In genomic region chr2:70570041-70570661, GRCh38 we compare ENCODE assay signal across 11 cellular contexts. TPM values are rescaled to one million over a fixed set of nuclear protein-coding genes. Genes with fewer than 3 reads are reported as not detected.
DNase-seq lines count a peak whose midpoint lies in the region; ATAC-seq and TF ChIP-seq lines count a peak whose summit lies in the region.
"Had no signal": no experiment of that assay in that cellular context is flagged by ENCODE, and none has a peak within 500 bp of the region (broad histone marks: within the 10 kb centered on the region; RNA-seq: fewer than 3 reads in every experiment).

No MANE protein-coding gene starts in this region.

- H3K9me3 ChIP-seq in upper lobe of right lung, result no peaks in the 10 kb centered on the region

- TF ChIP-seq CTCF in RWPE1 (conservative IDR thresholded peaks at IDR 0.05; ENCODE audit: low read depth) (no peak), foreskin keratinocyte (conservative IDR thresholded peaks at IDR 0.05) (no peak), upper lobe of right lung (IDR thresholded peaks at IDR 0.05) (no peak)

- POLR2A ChIA-PET in RWPE1 (lab: Yijun Ruan, JAX; ENCODE audit: low non-redundant PET), result interaction anchor here (1.0 kb wide), 1 partner anchor 10 kb away, joined by 3 read pairs; no protein-coding TSS in a partner anchor

- ATAC-seq in foreskin keratinocyte (peak; percentile 90), upper lobe of right lung (peak; percentile 70), HG02885 (IDR thresholded peaks at IDR 0.05; ENCODE audit: poor library complexity, unreplicated experiment) (no peak)
- ATAC-seq: activated T-cell treated with anti-CD3 and anti-CD28 coated beads, Interleukin-2, amount 50 U/mL, for 72 hours had no signal

- CTCF ChIA-PET in RWPE1 (lab: Yijun Ruan, JAX), result interaction anchor here (1.0 to 1.5 kb wide), 2 partner anchors 17 to 241 kb away, joined by 3 to 6 read pairs; partner anchors contain the start of gene TGFA

- H3K36me3 ChIP-seq in upper lobe of right lung, result no peaks in the 10 kb centered on the region

- H3K27me3 ChIP-seq in foreskin keratinocyte, result no peaks in the 10 kb centered on the region
- H3K27me3 ChIP-seq in upper lobe of right lung, result peaks cover 11% of the 10 kb centered on the region

- intact Hi-C loops in upper lobe of right lung (cut with DNase I), result no loop called here

- no peak overlapping the region for H3K4me3 ChIP-seq in upper lobe of right lung

- H3K4me1 ChIP-seq in foreskin keratinocyte, result peaks cover 20% of the 10 kb centered on the region
- no peaks in the 10 kb centered on the region for H3K4me1 ChIP-seq in upper lobe of right lung

- DNase-seq in DMS53 (lab: John Stamatoyannopoulos, UW) (peak; percentile 25), DMS53 treated with DMSO at 0.1 percent for 48 hours (lab: John Stamatoyannopoulos, UW; ENCODE audit: unreplicated experiment) (no peak), RWPE1 (ENCODE audit: low spot score) (peak; percentile 97), foreskin keratinocyte (peak; percentile 96 to 98), upper lobe of right lung (no peak), C1 segment of cervical spinal cord (lab: John Stamatoyannopoulos, UW) (no peak), SHP77 (lab: John Stamatoyannopoulos, UW) (no peak)
- DNase-seq: activated CD4-positive, alpha-beta T cell treated with anti-CD3 and anti-CD28 coated beads for 1 hour; activated T-cell treated with anti-CD3 and anti-CD28 coated beads, Interleukin-2, amount 50 U/mL, for 72 hours had no signal

- H3K27ac ChIP-seq in RWPE1, result peak overlapping the region; percentile 84
- peak overlapping the region; percentile 96 for H3K27ac ChIP-seq in foreskin keratinocyte
- H3K27ac ChIP-seq in upper lobe of right lung, result no peak overlapping the region
- H3K27ac ChIP-seq: 22Rv1 had no signal

RNA-seq across cellular contexts. Expression of gene TGFA, which starts 16.5 kb away (rescaled TPM):
- total RNA-seq in foreskin keratinocyte (87.7 and 92.6 TPM in 2 replicates), upper lobe of right lung (9.1 TPM)
- polyA plus RNA-seq in foreskin keratinocyte, result 30.5 and 37.1 TPM in 2 replicates

Comparison
In these comparisons a context has a peak if more than half of its experiments do, and no peak if none do; other contexts are left out.
1. DNase-seq: peak in DMS53 (single experiment), RWPE1 (single experiment) and foreskin keratinocyte (2 of 2); none in DMS53 treated with DMSO at 0.1 percent for 48 hours (single experiment), upper lobe of right lung (single experiment), C1 segment of cervical spinal cord (0 of 14) and SHP77 (0 of 2).